ENCODE assay signal across 13 cellular contexts in the genomic region with DNA sequence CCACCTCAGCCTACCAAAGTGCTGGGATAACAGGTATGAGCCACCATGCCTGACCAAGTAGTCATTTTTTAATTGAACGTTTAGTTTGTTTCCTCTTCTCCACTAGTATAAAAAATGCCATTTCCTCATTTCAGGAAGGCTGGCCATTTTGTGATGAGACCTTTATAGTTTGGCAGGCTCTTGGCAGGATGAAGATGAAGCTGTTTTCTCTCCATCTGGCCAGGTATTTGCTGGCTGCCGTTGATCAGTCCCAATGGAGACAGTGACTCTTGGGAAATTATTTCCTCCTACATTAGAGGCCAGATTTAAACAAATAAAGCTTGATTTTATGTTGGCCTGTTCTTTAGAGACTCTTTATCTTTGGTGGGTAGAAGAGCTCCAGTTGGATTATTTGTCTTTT.
DNase-seq lines count a peak whose midpoint lies in the region; ATAC-seq, FAIRE-seq and TF ChIP-seq lines count a peak whose summit lies in the region.
"Had no signal": no experiment of that assay in that cellular context is flagged by ENCODE, and none has a peak within 500 bp of the region (broad histone marks: within the 10 kb centered on the region; RNA-seq: fewer than 3 reads in every experiment).

No MANE protein-coding gene starts in this region.

- no peaks in the 10 kb centered on the region for H4K20me1 ChIP-seq in smooth muscle cell (ENCODE audit: low read depth)

- H3K4me3 ChIP-seq in smooth muscle cell, result no peak overlapping the region

- H3K9me3 ChIP-seq in smooth muscle cell (replicated peaks; ENCODE audit: low read depth), result no peaks in the 10 kb centered on the region

- H3K4me3 Mint-ChIP-seq in activated T-cell treated with anti-CD3 and anti-CD28 coated beads, Interleukin-2, amount 50 U/mL, for 24 hours, result no peak overlapping the region
- no peak overlapping the region for H3K4me3 Mint-ChIP-seq in activated T-cell treated with anti-CD3 and anti-CD28 coated beads, Interleukin-2, amount 50 U/mL, for 4 hours
- H3K4me3 Mint-ChIP-seq: HFFc6 had no signal

- FAIRE-seq in GM12891 (lab: Jason Lieb, UNC), result peak; percentile 48

- peak overlapping the region; percentile 9 for H3K27ac Mint-ChIP-seq in activated T-cell treated with anti-CD3 and anti-CD28 coated beads, Interleukin-2, amount 50 U/mL, for 24 hours
- H3K27ac Mint-ChIP-seq: HFFc6 had no signal

- H3F3A ChIP-seq in smooth muscle cell (ENCODE audit: low read depth), result peaks cover 7% of the 10 kb centered on the region

- no peak for TF ChIP-seq POLR2A in GM12891 (IDR thresholded peaks at IDR 0.05; ENCODE audit: low read depth, low read length)

- H3K27ac ChIP-seq in cingulate gyrus (ENCODE audit: low read depth, low read length) (peak overlapping the region; percentile 76), smooth muscle cell (ENCODE audit: low read depth) (peak overlapping the region; percentile 41)

- 95% methylated on average over 2 of the region's 2 CpGs for WGBS in smooth muscle cell (ENCODE audit: low lambda C conversion rate)

- no peaks in the 10 kb centered on the region for H3K4me1 ChIP-seq in smooth muscle cell (ENCODE audit: low read depth)

- no peaks in the 10 kb centered on the region for H3K9me3 Mint-ChIP-seq in activated T-cell treated with anti-CD3 and anti-CD28 coated beads, Interleukin-2, amount 50 U/mL, for 24 hours
- no peaks in the 10 kb centered on the region for H3K9me3 Mint-ChIP-seq in activated T-cell treated with anti-CD3 and anti-CD28 coated beads, Interleukin-2, amount 50 U/mL, for 4 hours
- H3K9me3 Mint-ChIP-seq: HFFc6 had no signal

- TF ChIP-seq CTCF in smooth muscle cell (IDR thresholded peaks at IDR 0.05; ENCODE audit: borderline replicate concordance, insufficient read depth, poor library complexity, severe bottlenecking), result no peak

- no peak for DNase-seq in activated T-cell treated with anti-CD3 and anti-CD28 coated beads, Interleukin-2, amount 50 U/mL, for 24 hours
- DNase-seq in activated T-cell treated with anti-CD3 and anti-CD28 coated beads, Interleukin-2, amount 50 U/mL, for 4 hours, result no peak
- DNase-seq in GM12891 (ENCODE audit: insufficient read length, low spot score), result no peak
- no peak for DNase-seq in smooth muscle cell (lab: John Stamatoyannopoulos, UW; ENCODE audit: unreplicated experiment)
- no peak for DNase-seq in NK-92 (lab: John Stamatoyannopoulos, UW; ENCODE audit: unreplicated experiment)
- DNase-seq in midbrain (lab: John Stamatoyannopoulos, UW), result no peak
- DNase-seq: CD4-positive, alpha-beta memory T cell; HFFc6; KG1; NCI-H1048; NCI-H345 had no signal

- no peaks in the 10 kb centered on the region for H3K36me3 Mint-ChIP-seq in activated T-cell treated with anti-CD3 and anti-CD28 coated beads, Interleukin-2, amount 50 U/mL, for 24 hours (ENCODE audit: low read depth)
- no peaks in the 10 kb centered on the region for H3K36me3 Mint-ChIP-seq in activated T-cell treated with anti-CD3 and anti-CD28 coated beads, Interleukin-2, amount 50 U/mL, for 4 hours (ENCODE audit: insufficient read depth)

- no peaks in the 10 kb centered on the region for H3K27me3 ChIP-seq in smooth muscle cell (ENCODE audit: low read depth)

- H3K9ac ChIP-seq in smooth muscle cell (ENCODE audit: low read depth), result no peak overlapping the region

- no peak overlapping the region for H3K4me2 ChIP-seq in smooth muscle cell

- no peaks in the 10 kb centered on the region for H3K36me3 ChIP-seq in smooth muscle cell (ENCODE audit: low read depth)

- peaks cover 38% of the 10 kb centered on the region for H3K4me1 Mint-ChIP-seq in activated T-cell treated with anti-CD3 and anti-CD28 coated beads, Interleukin-2, amount 50 U/mL, for 24 hours (ENCODE audit: low read depth)
- H3K4me1 Mint-ChIP-seq in activated T-cell treated with anti-CD3 and anti-CD28 coated beads, Interleukin-2, amount 50 U/mL, for 4 hours (ENCODE audit: low read depth), result peaks cover 41% of the 10 kb centered on the region

- no peak for ATAC-seq in activated T-cell treated with anti-CD3 and anti-CD28 coated beads, Interleukin-2, amount 50 U/mL, for 4 hours
- ATAC-seq in GM19467 (IDR thresholded peaks at IDR 0.05; ENCODE audit: unreplicated experiment), result no peak

- no peaks in the 10 kb centered on the region for H3K79me2 ChIP-seq in smooth muscle cell (ENCODE audit: low read depth)

- no peaks in the 10 kb centered on the region for H3K27me3 Mint-ChIP-seq in activated T-cell treated with anti-CD3 and anti-CD28 coated beads, Interleukin-2, amount 50 U/mL, for 24 hours
- H3K27me3 Mint-ChIP-seq in activated T-cell treated with anti-CD3 and anti-CD28 coated beads, Interleukin-2, amount 50 U/mL, for 4 hours (ENCODE audit: low read depth), result no peaks in the 10 kb centered on the region
- H3K27me3 Mint-ChIP-seq: CD4-positive, alpha-beta memory T cell had no signal

- peak overlapping the region; percentile 35 for H2AFZ ChIP-seq in smooth muscle cell (ENCODE audit: low read depth)

TF ChIP-seq in GM12891, 5 proteins besides CTCF, POLR2A, EP300 and RAD21:
- TF ChIP-seq POLR2AphosphoS5 (IDR thresholded peaks at IDR 0.05; ENCODE audit: low read depth, low read length) (no peak), PAX5 (IDR thresholded peaks at IDR 0.05; ENCODE audit: insufficient read depth, low read length, severe bottlenecking) (no peak), POU2F2 (IDR thresholded peaks at IDR 0.05; ENCODE audit: low read depth, low read length) (no peak), SPI1 (IDR thresholded peaks at IDR 0.05; ENCODE audit: low read depth, low read length) (no peak), TAF1 (IDR thresholded peaks at IDR 0.05; ENCODE audit: low read depth, low read length) (no peak)
